Comparison of ENCODE assay signal across 8 cellular contexts in the genomic region with DNA sequence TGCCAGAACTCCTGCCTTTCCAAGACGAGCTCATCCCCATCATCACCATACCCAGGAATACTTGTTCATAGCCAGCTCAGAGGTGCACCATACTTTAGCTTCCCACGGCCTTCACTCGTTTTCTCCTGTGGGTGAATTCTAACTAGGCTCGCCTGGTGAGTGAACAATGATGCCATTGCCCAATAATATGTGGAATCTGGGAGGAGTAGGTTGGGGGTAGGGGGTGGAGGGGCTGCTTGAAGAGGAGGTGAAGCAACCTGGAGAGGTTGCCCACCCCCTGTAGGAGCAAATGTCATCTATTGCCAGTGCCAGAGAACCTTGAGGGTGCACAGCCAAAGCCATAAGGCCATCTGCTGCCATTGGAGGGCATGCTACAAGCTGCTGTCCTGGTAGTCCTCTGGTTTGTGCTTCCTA. TPM values are rescaled to one million over a fixed set of nuclear protein-coding genes. Genes with fewer than 3 reads are reported as not detected.
A peak's percentile ranks its signal among the peaks of the same experiment; 100 is the strongest.
DNase-seq lines count a peak whose midpoint lies in the region; ATAC-seq and TF ChIP-seq lines count a peak whose summit lies in the region.

No MANE protein-coding gene starts in this region.

- no peaks in the 10 kb centered on the region for H3K9me3 Mint-ChIP-seq in T-cell

- CTCF ChIA-PET in T-cell (lab: Charles Lee), result interaction anchor here (0.6 to 1.8 kb wide), 3 partner anchors 33 to 53 kb away, joined by 3 to 6 read pairs (median 3); no protein-coding TSS in a partner anchor

- H3K27ac ChIP-seq in right atrium auricular region, result peak overlapping the region in 1 of 2 donors; percentile 66
- peak overlapping the region in 3 of 8 donors; percentile 88 to 90 (median 90) for H3K27ac ChIP-seq in spleen

- peak overlapping the region; percentile 74 to 84 for H3K4me3 ChIP-seq in right atrium auricular region
- peak overlapping the region in 5 of 8 donors; percentile 63 to 88 (median 71) for H3K4me3 ChIP-seq in spleen

- TF ChIP-seq CTCF in right atrium auricular region (IDR thresholded peaks at IDR 0.05), result no peak
- no peak for TF ChIP-seq CTCF in spleen (IDR thresholded peaks at IDR 0.05 in 8 of 11, conservative IDR thresholded peaks at IDR 0.05 in 3 of 11)

- H3K27me3 Mint-ChIP-seq in T-cell, result no peaks in the 10 kb centered on the region

- H3K36me3 Mint-ChIP-seq in T-cell, result no peaks in the 10 kb centered on the region

- H3K4me1 ChIP-seq in right atrium auricular region, result peaks cover 0 to 13% of the 10 kb centered on the region in 2 donors
- peaks cover 16 to 41% (median 25%) of the 10 kb centered on the region in 6 donors for H3K4me1 ChIP-seq in spleen

- peak overlapping the region; percentile 91 to 94 (median 93) for H3K4me3 Mint-ChIP-seq in T-cell

- intact Hi-C loops in spleen (cut with DNase I; ENCODE audit: low total_unique reads), result no loop called here

- H3K36me3 ChIP-seq in right atrium auricular region (no peaks in the 10 kb centered on the region), spleen (no peaks in the 10 kb centered on the region)

- no peak for TF ChIP-seq POLR2A in spleen (IDR thresholded peaks at IDR 0.05)

- H3K27ac Mint-ChIP-seq in T-cell, result peak overlapping the region; percentile 79 to 83

- H3K27me3 ChIP-seq in right atrium auricular region, result no peaks in the 10 kb centered on the region
- H3K27me3 ChIP-seq in spleen (replicated peaks in 1 of 7), result no peaks in the 10 kb centered on the region

- peaks cover 30 to 36% (median 34%) of the 10 kb centered on the region in 3 donors for H3K4me1 Mint-ChIP-seq in T-cell

- WGBS in spleen, 5 donors, result 72 to 86% (median 75%) methylated on average over 4 of the region's 4 CpGs

- POLR2A ChIA-PET in T-cell (lab: Charles Lee), result interaction anchor here (0.8 to 1.1 kb wide), 3 partner anchors 11 to 33 kb away, joined by 4 to 6 read pairs (median 5); no protein-coding TSS in a partner anchor

- DNase-seq in NCI-H146 (lab: John Stamatoyannopoulos, UW), result peak; percentile 18
- no peak for DNase-seq in NCI-H146 treated with DMSO at 0.1 percent for 48 hours (lab: John Stamatoyannopoulos, UW; ENCODE audit: unreplicated experiment)
- no peak for DNase-seq in T-cell
- no peak for DNase-seq in right atrium auricular region (ENCODE audit: low spot score)
- no peak for DNase-seq in spleen
- DNase-seq in retina, result no peak
- no peak for DNase-seq in medulla oblongata (ENCODE audit: extremely low spot score)
- no peak for DNase-seq in RKO (ENCODE audit: low spot score)

- ATAC-seq in T-cell (replicated peaks in 1 of 4), result no peak

- H3K9me3 ChIP-seq in right atrium auricular region (no peaks in the 10 kb centered on the region), spleen (no peaks in the 10 kb centered on the region)

RNA-seq across cellular contexts. Expression of a gene that starts 0.6 kb away (rescaled TPM):
- total RNA-seq in T-cell (10 to 100 TPM; 14.1 to 34.8 (median 29.6) TPM), right atrium auricular region (1 to 10 TPM; 5.1 to 5.9 TPM), spleen (10 to 100 TPM; 14.5 to 29.0 (median 21.4) TPM)
- 1 to 10 TPM; 1.2 to 3.4 (median 1.2) TPM for polyA plus RNA-seq in spleen
